ENCODE assay signal across 1 cellular context in genomic region chr22:40636380-40637180, GRCh38.
TF ChIP-seq lines count a peak whose summit lies in the region.

Gene MRTFA (minus strand): TSS chr22:40636719.

TF ChIP-seq in HepG2, 621 proteins besides CTCF, POLR2A, EP300 and RAD21 (continued from another document and continues in another):
- no peak for TF ChIP-seq ZUFSP (CRISPR knock-in tag; IDR thresholded peaks at IDR 0.05; ENCODE audit: borderline replicate concordance)
- TF ChIP-seq ZNF383 (CRISPR knock-in tag; IDR thresholded peaks at IDR 0.05; ENCODE audit: borderline replicate concordance) = no peak
- TF ChIP-seq ATF1 (CRISPR knock-in tag; IDR thresholded peaks at IDR 0.05) = peak; percentile 91
- TF ChIP-seq AGO2 (optimal IDR thresholded peaks at IDR 0.05; ENCODE audit: low read depth, low read length) = peak; percentile 67
- TF ChIP-seq ZNF781 (CRISPR knock-in tag; IDR thresholded peaks at IDR 0.05; ENCODE audit: borderline replicate concordance, not compliant biosample characterization) = peak; percentile 43
- TF ChIP-seq ZFY (CRISPR knock-in tag; IDR thresholded peaks at IDR 0.05) = peak; percentile 84
- TF ChIP-seq REPIN1 (CRISPR knock-in tag; IDR thresholded peaks at IDR 0.05; ENCODE audit: borderline replicate concordance, low read depth) = no peak
- no peak for TF ChIP-seq TBP (CRISPR knock-in tag; IDR thresholded peaks at IDR 0.05)
- TF ChIP-seq ZNF431 (CRISPR knock-in tag; IDR thresholded peaks at IDR 0.05; ENCODE audit: borderline replicate concordance, low read depth) = peak; percentile 61; the same call in 1 of the 2 replicates
- peak; percentile 85 for TF ChIP-seq ELF3 (CRISPR knock-in tag; IDR thresholded peaks at IDR 0.05)
- TF ChIP-seq SNAPC4 (CRISPR knock-in tag; IDR thresholded peaks at IDR 0.05) = no peak; the same call in 1 of the 2 replicates
- no peak for TF ChIP-seq HOXA7 (CRISPR knock-in tag; IDR thresholded peaks at IDR 0.05)
- TF ChIP-seq PRPF4 (IDR thresholded peaks at IDR 0.05; ENCODE audit: low read depth, low read length, poor library complexity, severe bottlenecking) = no peak
- TF ChIP-seq TBL1XR1 (IDR thresholded peaks at IDR 0.05; ENCODE audit: borderline replicate concordance, low read length, partially characterized antibody) = peak; percentile 18
- TF ChIP-seq NCOA1 (CRISPR knock-in tag; IDR thresholded peaks at IDR 0.05) = no peak
- TF ChIP-seq ZNF691 (CRISPR knock-in tag; IDR thresholded peaks at IDR 0.05; ENCODE audit: borderline replicate concordance, low read depth) = no peak; the same call in 1 of the 2 replicates
- TF ChIP-seq ZBTB4 (CRISPR knock-in tag; IDR thresholded peaks at IDR 0.05; ENCODE audit: borderline replicate concordance) = no peak; the same call in 1 of the 2 replicates
- no peak for TF ChIP-seq ZFP62 (CRISPR knock-in tag; IDR thresholded peaks at IDR 0.05)
- no peak; the same call in 1 of the 2 replicates for TF ChIP-seq ZNF138 (CRISPR knock-in tag; IDR thresholded peaks at IDR 0.05; ENCODE audit: low read depth)
- TF ChIP-seq ZBTB3 (CRISPR knock-in tag; IDR thresholded peaks at IDR 0.05; ENCODE audit: borderline replicate concordance, low read depth) = 0 out of 2 replicates have a peak, but pooled peaks have one; percentile 46
- TF ChIP-seq ZNF547 (CRISPR knock-in tag; IDR thresholded peaks at IDR 0.05) = peak; percentile 89
- no peak for TF ChIP-seq ZNF775 (CRISPR knock-in tag; IDR thresholded peaks at IDR 0.05; ENCODE audit: borderline replicate concordance)
- no peak for TF ChIP-seq RBM22 (optimal IDR thresholded peaks at IDR 0.05; ENCODE audit: low read length)
- peak in 1 of 2 experiments; percentile 65; a peak in 1 of 4 replicates for TF ChIP-seq KLF16 (CRISPR knock-in tag; IDR thresholded peaks at IDR 0.05)
- TF ChIP-seq PHF20 (CRISPR knock-in tag; IDR thresholded peaks at IDR 0.05) = peak; percentile 63
- TF ChIP-seq TGIF2 (CRISPR knock-in tag; IDR thresholded peaks at IDR 0.05) = peak; percentile 48; the same call in 1 of the 2 replicates
- TF ChIP-seq ZFP36 (IDR thresholded peaks at IDR 0.05; ENCODE audit: borderline replicate concordance, low read depth, low read length, partially characterized antibody) = no peak
- TF ChIP-seq ZNF101 (CRISPR knock-in tag; IDR thresholded peaks at IDR 0.05; ENCODE audit: borderline replicate concordance, low read depth) = no peak
- no peak for TF ChIP-seq ZNF672 (CRISPR knock-in tag; IDR thresholded peaks at IDR 0.05)
- no peak; the same call in 1 of the 2 replicates for TF ChIP-seq HNF4G (IDR thresholded peaks at IDR 0.05; ENCODE audit: borderline replicate concordance, low read depth, low read length)
- peak; percentile 16; the same call in 1 of the 2 replicates for TF ChIP-seq HNF4G (CRISPR knock-in tag; IDR thresholded peaks at IDR 0.05; ENCODE audit: borderline replicate concordance, low read depth)
- no peak for TF ChIP-seq LBX2 (CRISPR knock-in tag; IDR thresholded peaks at IDR 0.05; ENCODE audit: borderline replicate concordance)
- TF ChIP-seq MTF2 (CRISPR knock-in tag; IDR thresholded peaks at IDR 0.05; ENCODE audit: borderline replicate concordance) = no peak
- peak; percentile 44; the same call in 1 of the 2 replicates for TF ChIP-seq ZNF782 (CRISPR knock-in tag; IDR thresholded peaks at IDR 0.05; ENCODE audit: borderline replicate concordance)
- no peak for TF ChIP-seq EHMT2 (IDR thresholded peaks at IDR 0.05; ENCODE audit: borderline replicate concordance, low read depth, low read length)
- TF ChIP-seq IKZF1 (IDR thresholded peaks at IDR 0.05) = no peak
- no peak for TF ChIP-seq ZKSCAN8 (CRISPR knock-in tag; IDR thresholded peaks at IDR 0.05; ENCODE audit: borderline replicate concordance)
- no peak for TF ChIP-seq THAP8 (CRISPR knock-in tag; IDR thresholded peaks at IDR 0.05; ENCODE audit: borderline replicate concordance)
- no peak for TF ChIP-seq ZNF737 (CRISPR knock-in tag; IDR thresholded peaks at IDR 0.05; ENCODE audit: borderline replicate concordance)
- TF ChIP-seq ZNF784 (CRISPR knock-in tag; IDR thresholded peaks at IDR 0.05; ENCODE audit: borderline replicate concordance) = no peak
- peak; percentile 42 for TF ChIP-seq ZNF121 (CRISPR knock-in tag; IDR thresholded peaks at IDR 0.05)
- TF ChIP-seq ONECUT2 (CRISPR knock-in tag; IDR thresholded peaks at IDR 0.05) = no peak
- no peak for TF ChIP-seq ZNF143 (CRISPR knock-in tag; IDR thresholded peaks at IDR 0.05)
- no peak for TF ChIP-seq TFAP4 (IDR thresholded peaks at IDR 0.05; ENCODE audit: borderline replicate concordance, low read depth)
- TF ChIP-seq ZFYVE20 (CRISPR knock-in tag; IDR thresholded peaks at IDR 0.05; ENCODE audit: borderline replicate concordance, low read depth) = peak; percentile 62; the same call in 1 of the 2 replicates
- 0 out of 2 replicates have a peak, but pooled peaks have one; percentile 47 for TF ChIP-seq ZNF468 (CRISPR knock-in tag; IDR thresholded peaks at IDR 0.05)
- TF ChIP-seq ZNF333 (CRISPR knock-in tag; IDR thresholded peaks at IDR 0.05; ENCODE audit: borderline replicate concordance) = no peak
- TF ChIP-seq DR1 (CRISPR knock-in tag; IDR thresholded peaks at IDR 0.05) = peak; percentile 72; the same call in 1 of the 2 replicates
- TF ChIP-seq ERF (CRISPR knock-in tag; IDR thresholded peaks at IDR 0.05) = peak; percentile 56
- TF ChIP-seq KMT2A (CRISPR knock-in tag; IDR thresholded peaks at IDR 0.05) = peak; percentile 90
- TF ChIP-seq NFYB (CRISPR knock-in tag; IDR thresholded peaks at IDR 0.05) = peak; percentile 98
- no peak for TF ChIP-seq HNRNPH1 (optimal IDR thresholded peaks at IDR 0.05; ENCODE audit: low read depth, low read length)
- no peak for TF ChIP-seq SRSF1 (optimal IDR thresholded peaks at IDR 0.05; ENCODE audit: low read depth, low read length)
- TF ChIP-seq ZNF17 (CRISPR knock-in tag; IDR thresholded peaks at IDR 0.05) = no peak
- TF ChIP-seq RFXANK (CRISPR knock-in tag; IDR thresholded peaks at IDR 0.05) = no peak
- TF ChIP-seq ZNF780A (CRISPR knock-in tag; IDR thresholded peaks at IDR 0.05) = no peak
- no peak; the same call in 1 of the 2 replicates for TF ChIP-seq KLF13 (CRISPR knock-in tag; IDR thresholded peaks at IDR 0.05)
- no peak for TF ChIP-seq ZNF766 (CRISPR knock-in tag; IDR thresholded peaks at IDR 0.05; ENCODE audit: borderline replicate concordance)
- no peak for TF ChIP-seq ZBTB7A (CRISPR knock-in tag; IDR thresholded peaks at IDR 0.05)
- TF ChIP-seq ZNF274 (CRISPR knock-in tag; IDR thresholded peaks at IDR 0.05) = peak; percentile 87
- no peak for TF ChIP-seq NFKBIZ (CRISPR knock-in tag; IDR thresholded peaks at IDR 0.05)
- peak; percentile 77; the same call in 1 of the 2 replicates for TF ChIP-seq AKAP8 (CRISPR knock-in tag; IDR thresholded peaks at IDR 0.05)
